Comparison of ENCODE assay signal across 1 cellular context in the genomic region with DNA sequence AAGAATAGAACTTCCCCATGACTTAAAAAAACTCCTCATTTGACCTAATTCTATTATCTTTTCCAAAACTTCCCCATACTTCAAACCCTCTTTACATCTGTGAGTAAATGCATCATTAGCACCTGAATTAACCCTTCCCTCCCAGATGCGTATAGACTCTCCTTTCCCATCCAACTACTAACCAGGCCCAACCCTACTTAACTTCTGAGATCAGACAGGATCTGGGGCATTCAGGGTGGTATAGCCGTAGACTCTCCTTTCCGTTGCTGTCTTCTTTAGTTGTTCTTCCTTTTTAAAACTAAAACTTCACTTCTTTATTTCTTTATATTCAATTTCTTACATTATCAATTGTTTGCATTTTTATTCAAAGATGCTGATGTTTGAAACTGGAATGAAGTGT.
TF ChIP-seq lines count a peak whose summit lies in the region.

No MANE protein-coding gene starts in this region.

TF ChIP-seq in WTC11, 78 proteins besides CTCF, POLR2A, EP300 and RAD21 (continued from another document):
- TF ChIP-seq, protein P1, sequence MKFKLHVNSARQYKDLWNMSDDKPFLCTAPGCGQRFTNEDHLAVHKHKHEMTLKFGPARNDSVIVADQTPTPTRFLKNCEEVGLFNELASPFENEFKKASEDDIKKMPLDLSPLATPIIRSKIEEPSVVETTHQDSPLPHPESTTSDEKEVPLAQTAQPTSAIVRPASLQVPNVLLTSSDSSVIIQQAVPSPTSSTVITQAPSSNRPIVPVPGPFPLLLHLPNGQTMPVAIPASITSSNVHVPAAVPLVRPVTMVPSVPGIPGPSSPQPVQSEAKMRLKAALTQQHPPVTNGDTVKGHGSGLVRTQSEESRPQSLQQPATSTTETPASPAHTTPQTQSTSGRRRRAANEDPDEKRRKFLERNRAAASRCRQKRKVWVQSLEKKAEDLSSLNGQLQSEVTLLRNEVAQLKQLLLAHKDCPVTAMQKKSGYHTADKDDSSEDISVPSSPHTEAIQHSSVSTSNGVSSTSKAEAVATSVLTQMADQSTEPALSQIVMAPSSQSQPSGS (CRISPR knock-in tag; IDR thresholded peaks at IDR 0.05; ENCODE audit: borderline replicate concordance, low read depth): no peak
- TF ChIP-seq ZNF121 (CRISPR knock-in tag; IDR thresholded peaks at IDR 0.05): no peak
TF ChIP-seq in WTC11: peak in this region for 0.
